ENCODE assay signal across 25 cellular contexts in genomic region chr6:19329078-19329477, GRCh38.
"Had no signal": no experiment of that assay in that cellular context is flagged by ENCODE, and none has a peak within 500 bp of the region (broad histone marks: within the 10 kb centered on the region; RNA-seq: fewer than 3 reads in every experiment).

No MANE protein-coding gene starts in this region.

- H3K27me3 ChIP-seq: heart right ventricle, hepatocyte, left lung, ovary, stomach, testis, thyroid gland, transverse colon, upper lobe of right lung had no signal

- H3K27ac ChIP-seq: heart right ventricle, hepatocyte, left lung, lower lobe of right lung, ovary, skin epidermis, stomach, testis, thyroid gland, transverse colon, upper lobe of right lung had no signal

- H3K4me1 ChIP-seq: heart right ventricle, left lung, lower lobe of right lung, testis, upper lobe of right lung had no signal

- H3K9me3 ChIP-seq: heart right ventricle, left lung, lower lobe of right lung, ovary, stomach, testis, thyroid gland, transverse colon, upper lobe of right lung had no signal

- H3K4me3 ChIP-seq: heart right ventricle, hepatocyte, left lung, lower lobe of right lung, ovary, skin epidermis, stomach, testis, thyroid gland, transverse colon, upper lobe of right lung had no signal

- ATAC-seq: heart right ventricle; left cardiac atrium; left lung; lower lobe of right lung; natural killer cell; right cardiac atrium; sciatic nerve; stimulated activated naive B cell treated with anti-CD40 and anti-IgM and Interleukin-4, amounts not matched to agents 10 μg/mL and 1 μg/mL and 100 μg/mL, for 72 hours; stimulated activated naive CD8-positive, alpha-beta T cell treated with anti-CD3 and anti-CD28 coated beads, Interleukin-15, Interleukin-2, amounts not matched to agents 100 U/mL and 50 U/mL, for 24 hours; upper lobe of right lung had no signal

- H3K36me3 ChIP-seq: heart right ventricle, left lung, lower lobe of right lung, ovary, stomach, thyroid gland, transverse colon, upper lobe of right lung had no signal

- DNase-seq: heart right ventricle; islet precursor cell; left cardiac atrium; left lung; lower lobe of right lung; mesenchymal stem cell; natural killer cell; nephron progenitor cell; ovary; retina; right cardiac atrium; stimulated activated CD4-positive, alpha-beta T cell treated with anti-CD3 and anti-CD28 coated beads, Interleukin-12 subunit alpha, Interleukin-12 subunit beta, amount 100 ng/mL, for 4 hours; stimulated activated CD4-positive, alpha-beta T cell treated with anti-CD3 and anti-CD28 coated beads, Interleukin-15, amount 100 ng/mL, for 24 hours; stimulated activated CD4-positive, alpha-beta T cell treated with anti-CD3 and anti-CD28 coated beads, Interleukin-2, amount 100 ng/mL, for 24 hours; stimulated activated CD4-positive, alpha-beta T cell treated with anti-CD3 and anti-CD28 coated beads, Interleukin-4, amount 100 ng/mL, for 24 hours; stimulated activated naive B cell treated with anti-CD40 and anti-IgM and Interleukin-4, amounts not matched to agents 10 μg/mL and 1 μg/mL and 100 μg/mL, for 72 hours; stimulated activated naive CD8-positive, alpha-beta T cell treated with anti-CD3 and anti-CD28 coated beads, Interleukin-15, Interleukin-2, amounts not matched to agents 100 U/mL and 50 U/mL, for 24 hours; stomach; testis; thyroid gland; transverse colon; upper lobe of right lung had no signal
